1 cellular context compared by ENCODE assay signal in genomic region chr11:73876424-73877300, GRCh38.
TF ChIP-seq lines count a peak whose summit lies in the region.

TSS of gene COA4 (minus strand) at chr11:73876846. CDS start at chr11:73873378, 3,468 bp downstream.
TSS of gene PAAF1 (plus strand) at chr11:73876999. CDS start at chr11:73877022, 23 bp downstream.

TF ChIP-seq in SK-N-SH, 30 proteins besides CTCF, POLR2A, EP300 and RAD21 (continued from another document):
- TF ChIP-seq, protein P1, sequence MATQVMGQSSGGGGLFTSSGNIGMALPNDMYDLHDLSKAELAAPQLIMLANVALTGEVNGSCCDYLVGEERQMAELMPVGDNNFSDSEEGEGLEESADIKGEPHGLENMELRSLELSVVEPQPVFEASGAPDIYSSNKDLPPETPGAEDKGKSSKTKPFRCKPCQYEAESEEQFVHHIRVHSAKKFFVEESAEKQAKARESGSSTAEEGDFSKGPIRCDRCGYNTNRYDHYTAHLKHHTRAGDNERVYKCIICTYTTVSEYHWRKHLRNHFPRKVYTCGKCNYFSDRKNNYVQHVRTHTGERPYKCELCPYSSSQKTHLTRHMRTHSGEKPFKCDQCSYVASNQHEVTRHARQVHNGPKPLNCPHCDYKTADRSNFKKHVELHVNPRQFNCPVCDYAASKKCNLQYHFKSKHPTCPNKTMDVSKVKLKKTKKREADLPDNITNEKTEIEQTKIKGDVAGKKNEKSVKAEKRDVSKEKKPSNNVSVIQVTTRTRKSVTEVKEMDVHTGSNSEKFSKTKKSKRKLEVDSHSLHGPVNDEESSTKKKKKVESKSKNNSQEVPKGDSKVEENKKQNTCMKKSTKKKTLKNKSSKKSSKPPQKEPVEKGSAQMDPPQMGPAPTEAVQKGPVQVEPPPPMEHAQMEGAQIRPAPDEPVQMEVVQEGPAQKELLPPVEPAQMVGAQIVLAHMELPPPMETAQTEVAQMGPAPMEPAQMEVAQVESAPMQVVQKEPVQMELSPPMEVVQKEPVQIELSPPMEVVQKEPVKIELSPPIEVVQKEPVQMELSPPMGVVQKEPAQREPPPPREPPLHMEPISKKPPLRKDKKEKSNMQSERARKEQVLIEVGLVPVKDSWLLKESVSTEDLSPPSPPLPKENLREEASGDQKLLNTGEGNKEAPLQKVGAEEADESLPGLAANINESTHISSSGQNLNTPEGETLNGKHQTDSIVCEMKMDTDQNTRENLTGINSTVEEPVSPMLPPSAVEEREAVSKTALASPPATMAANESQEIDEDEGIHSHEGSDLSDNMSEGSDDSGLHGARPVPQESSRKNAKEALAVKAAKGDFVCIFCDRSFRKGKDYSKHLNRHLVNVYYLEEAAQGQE (IDR thresholded peaks at IDR 0.05; ENCODE audit: low read depth, low read length) = peak; percentile 5; the same call in 1 of the 2 replicates
- no peak for TF ChIP-seq JUND (IDR thresholded peaks at IDR 0.05)
- 0 out of 2 replicates have a peak, but pooled peaks have one; percentile 16 for TF ChIP-seq RFX5 (IDR thresholded peaks at IDR 0.05; ENCODE audit: low read length)
